ENCODE assay signal across 16 cellular contexts in genomic region chr10:76352300-76352699, GRCh38.
DNase-seq lines count a peak whose midpoint lies in the region; ATAC-seq, FAIRE-seq and TF ChIP-seq lines count a peak whose summit lies in the region.
"Had no signal": no experiment of that assay in that cellular context is flagged by ENCODE, and none has a peak within 500 bp of the region (broad histone marks: within the 10 kb centered on the region; RNA-seq: fewer than 3 reads in every experiment).

No MANE protein-coding gene starts in this region.

- peak overlapping the region; percentile 61 for H2AFZ ChIP-seq in ACC112 (ENCODE audit: low read length, unreplicated experiment)
- no peak overlapping the region for H2AFZ ChIP-seq in astrocyte (ENCODE audit: low read depth, low read length)

- H3K27me3 ChIP-seq in ACC112 (ENCODE audit: insufficient read depth, low read length) (no peaks in the 10 kb centered on the region), astrocyte (ENCODE audit: insufficient read depth, low read length) (no peaks in the 10 kb centered on the region), A673 (replicated peaks; ENCODE audit: insufficient read depth, low read depth, low read length, poor library complexity) (no peaks in the 10 kb centered on the region)

- FAIRE-seq in astrocyte (lab: Jason Lieb, UNC), result peak; percentile 96

- H3K4me1 Mint-ChIP-seq in astrocyte (ENCODE audit: low read depth, unreplicated experiment), result peaks cover 30% of the 10 kb centered on the region
- no peaks in the 10 kb centered on the region for H3K4me1 Mint-ChIP-seq in activated naive CD4-positive, alpha-beta T cell treated with anti-CD3 and anti-CD28 coated beads for 36 hours (ENCODE audit: low read depth)
- H3K4me1 Mint-ChIP-seq: stimulated activated naive B cell treated with anti-CD40 and anti-IgM and Interleukin-4, amounts not matched to agents 10 μg/mL and 1 μg/mL and 100 μg/mL, for 72 hours had no signal

- H3K9me3 ChIP-seq in astrocyte (ENCODE audit: insufficient read depth, low read depth, low read length) (no peaks in the 10 kb centered on the region), A673 (ENCODE audit: low read depth, low read length, poor library complexity, severe bottlenecking) (no peaks in the 10 kb centered on the region)

- H3K4me3 ChIP-seq in ACC112 (ENCODE audit: low read depth, low read length) (no peak overlapping the region; the same call in 1 of the 2 replicates), astrocyte (ENCODE audit: insufficient read depth, low read depth, low read length) (no peak overlapping the region), A673 (ENCODE audit: low read depth, low read length, poor library complexity, severe bottlenecking) (no peak overlapping the region)
- H3K4me3 ChIP-seq: SK-N-MC had no signal

- H3K4me2 ChIP-seq in astrocyte (ENCODE audit: low read length), result no peak overlapping the region

- H3K36me3 Mint-ChIP-seq in astrocyte (ENCODE audit: low read depth, unreplicated experiment), result no peaks in the 10 kb centered on the region
- no peaks in the 10 kb centered on the region for H3K36me3 Mint-ChIP-seq in activated naive CD4-positive, alpha-beta T cell treated with anti-CD3 and anti-CD28 coated beads for 36 hours (ENCODE audit: low read depth)
- H3K36me3 Mint-ChIP-seq: stimulated activated naive B cell treated with anti-CD40 and anti-IgM and Interleukin-4, amounts not matched to agents 10 μg/mL and 1 μg/mL and 100 μg/mL, for 72 hours had no signal

- CTCF ChIA-PET in activated naive CD4-positive, alpha-beta T cell treated with anti-CD3 and anti-CD28 coated beads for 36 hours (lab: Charles Lee), result no interaction called here
- CTCF ChIA-PET in A673 (lab: Charles Lee), result no interaction called here

- H3K4me1 ChIP-seq in ACC112 (ENCODE audit: control insufficient read depth, insufficient read depth, low read length, unreplicated experiment) (peaks cover 30% of the 10 kb centered on the region), astrocyte (ENCODE audit: insufficient read depth, low read length) (peaks cover 12% of the 10 kb centered on the region), A673 (ENCODE audit: insufficient read depth, low read length, poor library complexity, severe bottlenecking) (no peaks in the 10 kb centered on the region)

- H3K4me3 Mint-ChIP-seq in astrocyte (ENCODE audit: unreplicated experiment), result no peak overlapping the region
- H3K4me3 Mint-ChIP-seq in activated naive CD4-positive, alpha-beta T cell treated with anti-CD3 and anti-CD28 coated beads for 36 hours, result no peak overlapping the region
- H3K4me3 Mint-ChIP-seq: nephron progenitor cell; stimulated activated naive B cell treated with anti-CD40 and anti-IgM and Interleukin-4, amounts not matched to agents 10 μg/mL and 1 μg/mL and 100 μg/mL, for 72 hours had no signal

- H3K9me3 Mint-ChIP-seq in astrocyte (ENCODE audit: unreplicated experiment), result peaks cover 2% of the 10 kb centered on the region
- peaks cover 2% of the 10 kb centered on the region for H3K9me3 Mint-ChIP-seq in activated naive CD4-positive, alpha-beta T cell treated with anti-CD3 and anti-CD28 coated beads for 36 hours

- no peak overlapping the region for H3K9ac ChIP-seq in astrocyte (ENCODE audit: low read length)

- no peaks in the 10 kb centered on the region for H3K36me3 ChIP-seq in ACC112 (ENCODE audit: insufficient read depth, low read length)
- no peaks in the 10 kb centered on the region for H3K36me3 ChIP-seq in astrocyte (ENCODE audit: insufficient read depth, low read length)
- H3K36me3 ChIP-seq in A673 (ENCODE audit: insufficient read depth, low read length, poor library complexity, severe bottlenecking), result no peaks in the 10 kb centered on the region

- H3K27me3 Mint-ChIP-seq in astrocyte (ENCODE audit: low read depth, unreplicated experiment), result no peaks in the 10 kb centered on the region
- no peaks in the 10 kb centered on the region for H3K27me3 Mint-ChIP-seq in activated naive CD4-positive, alpha-beta T cell treated with anti-CD3 and anti-CD28 coated beads for 36 hours (ENCODE audit: low read depth)
- H3K27me3 Mint-ChIP-seq: stimulated activated naive B cell treated with anti-CD40 and anti-IgM and Interleukin-4, amounts not matched to agents 10 μg/mL and 1 μg/mL and 100 μg/mL, for 72 hours had no signal

- intact Hi-C loops in activated naive CD4-positive, alpha-beta T cell treated with anti-CD3 and anti-CD28 coated beads for 36 hours (cut with micrococcal nuclease), result no loop called here
- intact Hi-C loops in A673 (cut with micrococcal nuclease; ENCODE audit: unreplicated experiment), result no loop called here

- no peaks in the 10 kb centered on the region for H3K79me2 ChIP-seq in ACC112 (ENCODE audit: control insufficient read depth, insufficient read depth, low read length, unreplicated experiment)
- H3K79me2 ChIP-seq in astrocyte (ENCODE audit: insufficient read depth, low read length), result no peaks in the 10 kb centered on the region

- ATAC-seq in GM21390 (IDR thresholded peaks at IDR 0.05; ENCODE audit: unreplicated experiment), result no peak
- ATAC-seq: stimulated activated naive B cell treated with anti-CD40 and anti-IgM and Interleukin-4, amounts not matched to agents 10 μg/mL and 1 μg/mL and 100 μg/mL, for 72 hours had no signal

- DNase-seq in HS-5 (ENCODE audit: low read depth), result peak; percentile 83
- DNase-seq in astrocyte (ENCODE audit: low read depth), result peak; percentile 89
- DNase-seq in glomerular visceral epithelial cell (ENCODE audit: extremely low spot score), result peak; percentile 77
- DNase-seq in activated naive CD4-positive, alpha-beta T cell treated with anti-CD3 and anti-CD28 coated beads for 36 hours, result no peak
- no peak for DNase-seq in A673 (ENCODE audit: low spot score)
- DNase-seq in Kasumi-1 (lab: John Stamatoyannopoulos, UW), result no peak
- DNase-seq: activated CD4-positive, alpha-beta T cell treated with anti-CD3 and anti-CD28 coated beads for 4 hours; AML-193; effector CD8-positive, alpha-beta T cell; GDM1; NCI-H446; nephron progenitor cell; stimulated activated naive B cell treated with anti-CD40 and anti-IgM and Interleukin-4, amounts not matched to agents 10 μg/mL and 1 μg/mL and 100 μg/mL, for 72 hours had no signal

- POLR2A ChIA-PET in A673 (lab: Charles Lee; ENCODE audit: low non-redundant PET), result no interaction called here

- H3K27ac ChIP-seq in ACC112 (ENCODE audit: low read depth, low read length), result peak overlapping the region; percentile 82
- H3K27ac ChIP-seq in astrocyte (ENCODE audit: low read depth, low read length), result peak overlapping the region; percentile 74
- no peak overlapping the region for H3K27ac ChIP-seq in A673 (ENCODE audit: low read depth, low read length, poor library complexity, severe bottlenecking)
- H3K27ac ChIP-seq: SK-N-MC had no signal

- TF ChIP-seq CTCF in astrocyte (IDR thresholded peaks at IDR 0.05; ENCODE audit: insufficient read depth, low read depth, low read length) (no peak), A673 (conservative IDR thresholded peaks at IDR 0.05; ENCODE audit: low read depth, low read length) (no peak)

- no peaks in the 10 kb centered on the region for H4K20me1 ChIP-seq in astrocyte (ENCODE audit: insufficient read depth, low read length)

- no TSS peak for BruUV-seq in A673 (replicated peaks; lab: Mats Ljungman, UMichigan)

- H3K27ac Mint-ChIP-seq in astrocyte (ENCODE audit: unreplicated experiment), result peak overlapping the region; percentile 90
- H3K27ac Mint-ChIP-seq in activated naive CD4-positive, alpha-beta T cell treated with anti-CD3 and anti-CD28 coated beads for 36 hours, result no peak overlapping the region
- H3K27ac Mint-ChIP-seq: nephron progenitor cell; stimulated activated naive B cell treated with anti-CD40 and anti-IgM and Interleukin-4, amounts not matched to agents 10 μg/mL and 1 μg/mL and 100 μg/mL, for 72 hours had no signal

Comparison
In these comparisons a context has a peak if more than half of its experiments do, and no peak if none do; other contexts are left out.
1. DNase-seq: peak in HS-5 (single experiment), astrocyte (single experiment) and glomerular visceral epithelial cell (single experiment); none in activated naive CD4-positive, alpha-beta T cell treated with anti-CD3 and anti-CD28 coated beads for 36 hours (single experiment), A673 (single experiment) and Kasumi-1 (0 of 2).